In genomic region chr20:2238601-2239000, GRCh38 we compare ENCODE assay signal across 25 cellular contexts. TPM values are rescaled to one million over a fixed set of nuclear protein-coding genes. Genes with fewer than 3 reads are reported as not detected.
"Had no signal": no experiment of that assay in that cellular context is flagged by ENCODE, and none has a peak within 500 bp of the region (broad histone marks: within the 10 kb centered on the region; RNA-seq: fewer than 3 reads in every experiment).

No MANE protein-coding gene starts in this region.

- H3K27me3 Mint-ChIP-seq: activated CD4-positive, alpha-beta memory T cell treated with anti-CD3 and anti-CD28 coated beads for 36 hours had no signal

- ATAC-seq: activated T-cell treated with anti-CD3 and anti-CD28 coated beads, Interleukin-2, amount 50 U/mL, for 4 hours had no signal

- DNase-seq: activated B cell treated with CpG ODN at 0.5 μM for 24 hours; activated CD4-positive, alpha-beta memory T cell treated with anti-CD3 and anti-CD28 coated beads for 36 hours; activated CD4-positive, alpha-beta T cell treated with anti-CD3 and anti-CD28 coated beads for 1 hour; activated CD4-positive, alpha-beta T cell treated with anti-CD3 and anti-CD28 coated beads, Interleukin-2, amount 10 ng/mL, durations not matched to agents 7 days and 5 days; activated CD8-positive, alpha-beta memory T cell treated with anti-CD3 and anti-CD28 coated beads for 24 hours; activated gamma-delta T cell; activated naive CD4-positive, alpha-beta T cell treated with anti-CD3 and anti-CD28 coated beads, Interleukin-2, amount 10 ng/mL, durations not matched to agents 7 days and 5 days; activated naive CD8-positive, alpha-beta T cell treated with anti-CD3 and anti-CD28 coated beads for 36 hours; activated T-cell treated with anti-CD3 and anti-CD28 coated beads, Interleukin-2, amount 50 U/mL, for 4 hours; brain microvascular endothelial cell; MM.1S; NCI-H1105; NCI-H1436; NCI-H1694 treated with DMSO at 0.1 percent for 48 hours; NCI-H2029 treated with DMSO at 0.1 percent for 48 hours; NCI-H345; NCI-H510A; NCI-H526 treated with DMSO at 0.1 percent for 48 hours; NCI-H82; OCI-M1; SHP77; T-helper 2 cell; T1000 had no signal

- H3K27ac Mint-ChIP-seq: activated B cell treated with CpG ODN at 0.5 μM for 24 hours; activated CD4-positive, alpha-beta memory T cell treated with anti-CD3 and anti-CD28 coated beads for 36 hours; activated CD4-positive, alpha-beta T cell treated with anti-CD3 and anti-CD28 coated beads, Interleukin-2, amount 10 ng/mL, durations not matched to agents 7 days and 5 days; activated naive CD4-positive, alpha-beta T cell treated with anti-CD3 and anti-CD28 coated beads, Interleukin-2, amount 10 ng/mL, durations not matched to agents 7 days and 5 days; activated naive CD8-positive, alpha-beta T cell treated with anti-CD3 and anti-CD28 coated beads for 36 hours had no signal

- H3K27ac ChIP-seq: brain microvascular endothelial cell, cardiac muscle cell had no signal

- H3K36me3 ChIP-seq: brain microvascular endothelial cell, cardiac muscle cell had no signal

- H3K4me3 ChIP-seq: cardiac muscle cell had no signal

- H3K27me3 ChIP-seq: brain microvascular endothelial cell, cardiac muscle cell had no signal

- H3K36me3 Mint-ChIP-seq: activated CD4-positive, alpha-beta memory T cell treated with anti-CD3 and anti-CD28 coated beads for 36 hours; activated naive CD4-positive, alpha-beta T cell treated with anti-CD3 and anti-CD28 coated beads, Interleukin-2, amount 10 ng/mL, durations not matched to agents 7 days and 5 days; activated naive CD8-positive, alpha-beta T cell treated with anti-CD3 and anti-CD28 coated beads for 36 hours had no signal

- H3K4me3 Mint-ChIP-seq: activated B cell treated with CpG ODN at 0.5 μM for 24 hours; activated CD4-positive, alpha-beta memory T cell treated with anti-CD3 and anti-CD28 coated beads for 36 hours; activated CD4-positive, alpha-beta T cell treated with anti-CD3 and anti-CD28 coated beads, Interleukin-2, amount 10 ng/mL, durations not matched to agents 7 days and 5 days; activated naive CD4-positive, alpha-beta T cell treated with anti-CD3 and anti-CD28 coated beads, Interleukin-2, amount 10 ng/mL, durations not matched to agents 7 days and 5 days; activated naive CD8-positive, alpha-beta T cell treated with anti-CD3 and anti-CD28 coated beads for 36 hours; activated T-cell treated with anti-CD3 and anti-CD28 coated beads, Interleukin-2, amount 50 U/mL, for 4 hours had no signal

- H3K9me3 Mint-ChIP-seq: activated B cell treated with CpG ODN at 0.5 μM for 24 hours; activated CD4-positive, alpha-beta memory T cell treated with anti-CD3 and anti-CD28 coated beads for 36 hours; activated CD4-positive, alpha-beta T cell treated with anti-CD3 and anti-CD28 coated beads, Interleukin-2, amount 10 ng/mL, durations not matched to agents 7 days and 5 days; activated naive CD4-positive, alpha-beta T cell treated with anti-CD3 and anti-CD28 coated beads, Interleukin-2, amount 10 ng/mL, durations not matched to agents 7 days and 5 days; activated naive CD8-positive, alpha-beta T cell treated with anti-CD3 and anti-CD28 coated beads for 36 hours; activated T-cell treated with anti-CD3 and anti-CD28 coated beads, Interleukin-2, amount 50 U/mL, for 4 hours had no signal

- H3K4me1 Mint-ChIP-seq: activated B cell treated with CpG ODN at 0.5 μM for 24 hours; activated CD4-positive, alpha-beta T cell treated with anti-CD3 and anti-CD28 coated beads, Interleukin-2, amount 10 ng/mL, durations not matched to agents 7 days and 5 days; activated naive CD4-positive, alpha-beta T cell treated with anti-CD3 and anti-CD28 coated beads, Interleukin-2, amount 10 ng/mL, durations not matched to agents 7 days and 5 days; activated naive CD8-positive, alpha-beta T cell treated with anti-CD3 and anti-CD28 coated beads for 36 hours had no signal

RNA-seq across cellular contexts. Expression of gene TGM3, which starts 57.2 kb away (rescaled TPM):
- total RNA-seq: activated B cell treated with CpG ODN at 0.5 μM for 24 hours; activated CD4-positive, alpha-beta memory T cell treated with anti-CD3 and anti-CD28 coated beads for 36 hours; activated CD4-positive, alpha-beta T cell treated with anti-CD3 and anti-CD28 coated beads, Interleukin-2, amount 10 ng/mL, durations not matched to agents 7 days and 5 days; activated naive CD8-positive, alpha-beta T cell treated with anti-CD3 and anti-CD28 coated beads for 36 hours; cardiac muscle cell; SK-MEL-5 had no signal
- polyA plus RNA-seq: cardiac muscle cell had no signal
